Comparison of ENCODE assay signal across 26 cellular contexts in the genomic region with DNA sequence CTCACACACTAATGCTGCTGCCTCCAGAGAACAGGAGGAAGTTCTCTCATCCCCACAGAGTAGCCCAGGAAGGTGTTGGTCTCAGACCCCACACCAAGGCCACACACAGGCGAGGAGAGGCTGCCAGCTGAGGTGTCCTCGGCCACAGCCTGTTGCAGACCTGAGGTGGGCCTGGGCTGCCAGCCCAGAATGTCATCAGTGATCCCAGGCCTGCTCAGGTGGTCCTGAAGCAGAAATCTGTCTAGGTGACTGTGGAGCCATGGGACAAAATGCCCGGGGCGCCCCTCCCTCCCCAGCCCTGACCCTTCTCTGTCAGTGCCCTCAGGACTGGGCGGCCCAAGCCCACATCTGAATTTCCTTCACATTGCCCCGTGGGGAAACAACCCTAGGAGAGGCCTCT. TPM values are rescaled to one million over a fixed set of nuclear protein-coding genes. Genes with fewer than 3 reads are reported as not detected.
"Had no signal": no experiment of that assay in that cellular context is flagged by ENCODE, and none has a peak within 500 bp of the region (broad histone marks: within the 10 kb centered on the region; RNA-seq: fewer than 3 reads in every experiment).

No MANE protein-coding gene starts in this region.

- H3K36me3 ChIP-seq: prostate gland had no signal

- H3K36me3 Mint-ChIP-seq: immature natural killer cell, natural killer cell had no signal

- FAIRE-seq: endometrium, frontal cortex, urothelium cell line had no signal

- H3K4me1 ChIP-seq: prostate gland, testis, tibial artery had no signal

- H3K27ac Mint-ChIP-seq: immature natural killer cell, natural killer cell, type B pancreatic cell had no signal

- H3K4me3 ChIP-seq: lower lobe of right lung, prostate gland, right atrium auricular region, smooth muscle cell, testis, tibial artery had no signal

- H3K27me3 ChIP-seq: neutrophil, right atrium auricular region, testis, tibial artery had no signal

- H3K4me2 ChIP-seq: smooth muscle cell had no signal

- ATAC-seq: effector memory CD8-positive, alpha-beta T cell; left colon; left ventricle myocardium superior; lower lobe of right lung; natural killer cell; sciatic nerve; stimulated activated effector memory CD8-positive, alpha-beta T cell treated with anti-CD3 and anti-CD28 coated beads, Interleukin-12 subunit alpha, Interleukin-12 subunit beta, amount 100 ng/mL, for 72 hours; stimulated activated naive CD8-positive, alpha-beta T cell treated with anti-CD3 and anti-CD28 coated beads, Interleukin-15, Interleukin-2, amounts not matched to agents 100 U/mL and 50 U/mL, for 24 hours had no signal

- H3K27ac ChIP-seq: lower lobe of right lung, neutrophil, prostate gland, right atrium auricular region, testis, tibial artery had no signal

- H3K9me3 Mint-ChIP-seq: effector memory CD8-positive, alpha-beta T cell; immature natural killer cell; natural killer cell; neural crest cell; stimulated activated effector memory CD8-positive, alpha-beta T cell treated with anti-CD3 and anti-CD28 coated beads, Interleukin-12 subunit alpha, Interleukin-12 subunit beta, amount 100 ng/mL, for 72 hours; type B pancreatic cell had no signal

- DNase-seq: cortex of kidney; effector memory CD8-positive, alpha-beta T cell; hypothalamus; immature natural killer cell; islet precursor cell; kidney glomerular epithelial cell; left colon; left ventricle myocardium superior; lower lobe of right lung; natural killer cell; stimulated activated CD4-positive, alpha-beta T cell treated with anti-CD3 and anti-CD28 coated beads, Interleukin-2, amount 100 ng/mL, for 24 hours; stimulated activated CD4-positive, alpha-beta T cell treated with anti-CD3 and anti-CD28 coated beads, Interleukin-4, amount 100 ng/mL, for 24 hours; stimulated activated naive CD8-positive, alpha-beta T cell treated with anti-CD3 and anti-CD28 coated beads, Interleukin-15, Interleukin-2, amounts not matched to agents 100 U/mL and 50 U/mL, for 24 hours; testis; tibial artery had no signal

- H3K9me3 ChIP-seq: lower lobe of right lung, neutrophil, prostate gland, right atrium auricular region, testis, tibial artery had no signal

RNA-seq across cellular contexts. Expression of a gene that starts 43.5 kb away (rescaled TPM):
- total RNA-seq: smooth muscle cell had no signal
- polyA plus RNA-seq: smooth muscle cell had no signal
